Comparison of ENCODE assay signal across 8 cellular contexts in the genomic region with DNA sequence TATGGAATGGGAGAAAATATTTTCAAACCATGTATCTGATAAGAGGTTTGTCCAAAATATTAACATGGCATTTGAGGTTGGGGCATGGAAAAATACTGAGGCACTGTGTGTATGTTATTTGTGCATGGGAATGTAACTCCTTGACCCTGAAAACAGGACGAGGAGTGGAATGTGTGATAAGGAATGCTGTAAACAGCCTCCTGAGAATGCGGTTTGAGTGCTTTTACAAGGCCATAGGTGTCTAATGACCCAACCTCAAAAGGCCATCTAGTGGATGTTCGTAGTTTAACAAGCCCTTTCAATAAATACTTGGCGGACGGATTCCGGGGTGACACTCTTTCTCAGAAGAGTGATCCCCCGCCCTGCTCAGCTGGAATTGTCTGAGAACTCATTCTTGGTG.
DNase-seq lines count a peak whose midpoint lies in the region; FAIRE-seq and TF ChIP-seq lines count a peak whose summit lies in the region.

No MANE protein-coding gene starts in this region.

- peak overlapping the region; percentile 48; the same call in 1 of the 2 replicates for H2AFZ ChIP-seq in OCI-LY3 (ENCODE audit: low read depth, low read length)

- no peaks in the 10 kb centered on the region for H3K27me3 ChIP-seq in OCI-LY3 (ENCODE audit: low read depth, low read length)

- H3K9me3 ChIP-seq in OCI-LY3 (ENCODE audit: insufficient read depth, low read length): peaks cover 5% of the 10 kb centered on the region

- H3K9ac ChIP-seq in OCI-LY3 (ENCODE audit: low read length): no peak overlapping the region

- peak overlapping the region; percentile 53 for H3K4me2 ChIP-seq in OCI-LY3 (ENCODE audit: low read length)

- H3K36me3 ChIP-seq in OCI-LY3 (replicated peaks; ENCODE audit: low read depth, low read length): no peaks in the 10 kb centered on the region

- no peak for TF ChIP-seq POLR2A in GM12891 (IDR thresholded peaks at IDR 0.05; ENCODE audit: low read depth, low read length)

- DNase-seq in GM12891 (ENCODE audit: insufficient read length, low spot score) (no peak), fibroblast of peridontal ligament (ENCODE audit: extremely low read depth) (peak; percentile 26), G401 (ENCODE audit: low spot score) (no peak), NCI-H1092 (lab: John Stamatoyannopoulos, UW) (no peak), NCI-H446 treated with DMSO at 0.1 percent for 48 hours (lab: John Stamatoyannopoulos, UW) (no peak)
- DNase-seq in stimulated activated CD4-positive, alpha-beta T cell treated with anti-CD3 and anti-CD28 coated beads, Interleukin-4, amount 100 ng/mL, for 1 hour: no peak

- peak overlapping the region; percentile 50 for H3K4me3 ChIP-seq in OCI-LY3 (ENCODE audit: low read length)

- no peaks in the 10 kb centered on the region for H3K79me2 ChIP-seq in OCI-LY3 (ENCODE audit: low read length)

- peak; percentile 38 for TF ChIP-seq CTCF in 22Rv1 (IDR thresholded peaks at IDR 0.05)
- TF ChIP-seq CTCF in OCI-LY3 (IDR thresholded peaks at IDR 0.05; ENCODE audit: low read depth, low read length): peak; percentile 40

- H3K27ac ChIP-seq in 22Rv1 (no peak overlapping the region), OCI-LY3 (ENCODE audit: low read length) (no peak overlapping the region)

- no peaks in the 10 kb centered on the region for H4K20me1 ChIP-seq in OCI-LY3 (ENCODE audit: insufficient read depth, low read length)

- no peaks in the 10 kb centered on the region; the same call in 1 of the 2 replicates for H3K4me1 ChIP-seq in OCI-LY3 (ENCODE audit: low read length)

- in situ Hi-C loops in G401 (cut with HindIII; ENCODE audit: low sequenced_read_pairs): no loop called here

- peak; percentile 77 for FAIRE-seq in GM12891 (lab: Jason Lieb, UNC)

TF ChIP-seq in GM12891, 5 proteins besides CTCF, POLR2A, EP300 and RAD21:
- TF ChIP-seq SPI1 (IDR thresholded peaks at IDR 0.05; ENCODE audit: low read depth, low read length) (no peak), POLR2AphosphoS5 (IDR thresholded peaks at IDR 0.05; ENCODE audit: low read depth, low read length) (no peak), POU2F2 (IDR thresholded peaks at IDR 0.05; ENCODE audit: low read depth, low read length) (no peak), PAX5 (IDR thresholded peaks at IDR 0.05; ENCODE audit: insufficient read depth, low read length, severe bottlenecking) (no peak), TAF1 (IDR thresholded peaks at IDR 0.05; ENCODE audit: low read depth, low read length) (no peak)
